1 cellular context compared by ENCODE assay signal in genomic region chr3:15797600-15798303, GRCh38.
TF ChIP-seq lines count a peak whose summit lies in the region.

Gene ANKRD28, minus strand, starts transcription at chr3:15797979. Its CDS starts 1,458 bp downstream, at chr3:15796521.

TF ChIP-seq in K562, 482 proteins besides CTCF, POLR2A, EP300 and RAD21 (continued from another document and continues in another):
- TF ChIP-seq, protein P1, sequence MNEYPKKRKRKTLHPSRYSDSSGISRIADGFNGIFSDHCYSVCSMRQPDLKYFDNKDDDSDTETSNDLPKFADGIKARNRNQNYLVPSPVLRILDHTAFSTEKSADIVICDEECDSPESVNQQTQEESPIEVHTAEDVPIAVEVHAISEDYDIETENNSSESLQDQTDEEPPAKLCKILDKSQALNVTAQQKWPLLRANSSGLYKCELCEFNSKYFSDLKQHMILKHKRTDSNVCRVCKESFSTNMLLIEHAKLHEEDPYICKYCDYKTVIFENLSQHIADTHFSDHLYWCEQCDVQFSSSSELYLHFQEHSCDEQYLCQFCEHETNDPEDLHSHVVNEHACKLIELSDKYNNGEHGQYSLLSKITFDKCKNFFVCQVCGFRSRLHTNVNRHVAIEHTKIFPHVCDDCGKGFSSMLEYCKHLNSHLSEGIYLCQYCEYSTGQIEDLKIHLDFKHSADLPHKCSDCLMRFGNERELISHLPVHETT (CRISPR knock-in tag; conservative IDR thresholded peaks at IDR 0.05 in 1 of 2, IDR thresholded peaks at IDR 0.05 in 1 of 2), result peak in 1 of 2 experiments; percentile 42; a peak in 1 of 4 replicates
- no peak for TF ChIP-seq CREB1 (IDR thresholded peaks at IDR 0.05)
- no peak for TF ChIP-seq CREB1 (CRISPR knock-in tag; IDR thresholded peaks at IDR 0.05)
- TF ChIP-seq ZEB2 (IDR thresholded peaks at IDR 0.05), result no peak; the same call in 1 of the 2 replicates
- no peak; the same call in 1 of the 2 replicates for TF ChIP-seq MTA3 (IDR thresholded peaks at IDR 0.05; ENCODE audit: borderline replicate concordance)
- peak; percentile 96 for TF ChIP-seq HMBOX1 (IDR thresholded peaks at IDR 0.05)
- TF ChIP-seq ZNF407 (IDR thresholded peaks at IDR 0.05; ENCODE audit: low read depth), result no peak
- TF ChIP-seq BCL6 (CRISPR knock-in tag; IDR thresholded peaks at IDR 0.05), result no peak
- no peak for TF ChIP-seq ZNF695 (CRISPR knock-in tag; IDR thresholded peaks at IDR 0.05)
- TF ChIP-seq DACH1 (IDR thresholded peaks at IDR 0.05; ENCODE audit: partially characterized antibody), result no peak
- TF ChIP-seq ARHGAP35 (IDR thresholded peaks at IDR 0.05; ENCODE audit: partially characterized antibody), result no peak
- TF ChIP-seq, protein P2, sequence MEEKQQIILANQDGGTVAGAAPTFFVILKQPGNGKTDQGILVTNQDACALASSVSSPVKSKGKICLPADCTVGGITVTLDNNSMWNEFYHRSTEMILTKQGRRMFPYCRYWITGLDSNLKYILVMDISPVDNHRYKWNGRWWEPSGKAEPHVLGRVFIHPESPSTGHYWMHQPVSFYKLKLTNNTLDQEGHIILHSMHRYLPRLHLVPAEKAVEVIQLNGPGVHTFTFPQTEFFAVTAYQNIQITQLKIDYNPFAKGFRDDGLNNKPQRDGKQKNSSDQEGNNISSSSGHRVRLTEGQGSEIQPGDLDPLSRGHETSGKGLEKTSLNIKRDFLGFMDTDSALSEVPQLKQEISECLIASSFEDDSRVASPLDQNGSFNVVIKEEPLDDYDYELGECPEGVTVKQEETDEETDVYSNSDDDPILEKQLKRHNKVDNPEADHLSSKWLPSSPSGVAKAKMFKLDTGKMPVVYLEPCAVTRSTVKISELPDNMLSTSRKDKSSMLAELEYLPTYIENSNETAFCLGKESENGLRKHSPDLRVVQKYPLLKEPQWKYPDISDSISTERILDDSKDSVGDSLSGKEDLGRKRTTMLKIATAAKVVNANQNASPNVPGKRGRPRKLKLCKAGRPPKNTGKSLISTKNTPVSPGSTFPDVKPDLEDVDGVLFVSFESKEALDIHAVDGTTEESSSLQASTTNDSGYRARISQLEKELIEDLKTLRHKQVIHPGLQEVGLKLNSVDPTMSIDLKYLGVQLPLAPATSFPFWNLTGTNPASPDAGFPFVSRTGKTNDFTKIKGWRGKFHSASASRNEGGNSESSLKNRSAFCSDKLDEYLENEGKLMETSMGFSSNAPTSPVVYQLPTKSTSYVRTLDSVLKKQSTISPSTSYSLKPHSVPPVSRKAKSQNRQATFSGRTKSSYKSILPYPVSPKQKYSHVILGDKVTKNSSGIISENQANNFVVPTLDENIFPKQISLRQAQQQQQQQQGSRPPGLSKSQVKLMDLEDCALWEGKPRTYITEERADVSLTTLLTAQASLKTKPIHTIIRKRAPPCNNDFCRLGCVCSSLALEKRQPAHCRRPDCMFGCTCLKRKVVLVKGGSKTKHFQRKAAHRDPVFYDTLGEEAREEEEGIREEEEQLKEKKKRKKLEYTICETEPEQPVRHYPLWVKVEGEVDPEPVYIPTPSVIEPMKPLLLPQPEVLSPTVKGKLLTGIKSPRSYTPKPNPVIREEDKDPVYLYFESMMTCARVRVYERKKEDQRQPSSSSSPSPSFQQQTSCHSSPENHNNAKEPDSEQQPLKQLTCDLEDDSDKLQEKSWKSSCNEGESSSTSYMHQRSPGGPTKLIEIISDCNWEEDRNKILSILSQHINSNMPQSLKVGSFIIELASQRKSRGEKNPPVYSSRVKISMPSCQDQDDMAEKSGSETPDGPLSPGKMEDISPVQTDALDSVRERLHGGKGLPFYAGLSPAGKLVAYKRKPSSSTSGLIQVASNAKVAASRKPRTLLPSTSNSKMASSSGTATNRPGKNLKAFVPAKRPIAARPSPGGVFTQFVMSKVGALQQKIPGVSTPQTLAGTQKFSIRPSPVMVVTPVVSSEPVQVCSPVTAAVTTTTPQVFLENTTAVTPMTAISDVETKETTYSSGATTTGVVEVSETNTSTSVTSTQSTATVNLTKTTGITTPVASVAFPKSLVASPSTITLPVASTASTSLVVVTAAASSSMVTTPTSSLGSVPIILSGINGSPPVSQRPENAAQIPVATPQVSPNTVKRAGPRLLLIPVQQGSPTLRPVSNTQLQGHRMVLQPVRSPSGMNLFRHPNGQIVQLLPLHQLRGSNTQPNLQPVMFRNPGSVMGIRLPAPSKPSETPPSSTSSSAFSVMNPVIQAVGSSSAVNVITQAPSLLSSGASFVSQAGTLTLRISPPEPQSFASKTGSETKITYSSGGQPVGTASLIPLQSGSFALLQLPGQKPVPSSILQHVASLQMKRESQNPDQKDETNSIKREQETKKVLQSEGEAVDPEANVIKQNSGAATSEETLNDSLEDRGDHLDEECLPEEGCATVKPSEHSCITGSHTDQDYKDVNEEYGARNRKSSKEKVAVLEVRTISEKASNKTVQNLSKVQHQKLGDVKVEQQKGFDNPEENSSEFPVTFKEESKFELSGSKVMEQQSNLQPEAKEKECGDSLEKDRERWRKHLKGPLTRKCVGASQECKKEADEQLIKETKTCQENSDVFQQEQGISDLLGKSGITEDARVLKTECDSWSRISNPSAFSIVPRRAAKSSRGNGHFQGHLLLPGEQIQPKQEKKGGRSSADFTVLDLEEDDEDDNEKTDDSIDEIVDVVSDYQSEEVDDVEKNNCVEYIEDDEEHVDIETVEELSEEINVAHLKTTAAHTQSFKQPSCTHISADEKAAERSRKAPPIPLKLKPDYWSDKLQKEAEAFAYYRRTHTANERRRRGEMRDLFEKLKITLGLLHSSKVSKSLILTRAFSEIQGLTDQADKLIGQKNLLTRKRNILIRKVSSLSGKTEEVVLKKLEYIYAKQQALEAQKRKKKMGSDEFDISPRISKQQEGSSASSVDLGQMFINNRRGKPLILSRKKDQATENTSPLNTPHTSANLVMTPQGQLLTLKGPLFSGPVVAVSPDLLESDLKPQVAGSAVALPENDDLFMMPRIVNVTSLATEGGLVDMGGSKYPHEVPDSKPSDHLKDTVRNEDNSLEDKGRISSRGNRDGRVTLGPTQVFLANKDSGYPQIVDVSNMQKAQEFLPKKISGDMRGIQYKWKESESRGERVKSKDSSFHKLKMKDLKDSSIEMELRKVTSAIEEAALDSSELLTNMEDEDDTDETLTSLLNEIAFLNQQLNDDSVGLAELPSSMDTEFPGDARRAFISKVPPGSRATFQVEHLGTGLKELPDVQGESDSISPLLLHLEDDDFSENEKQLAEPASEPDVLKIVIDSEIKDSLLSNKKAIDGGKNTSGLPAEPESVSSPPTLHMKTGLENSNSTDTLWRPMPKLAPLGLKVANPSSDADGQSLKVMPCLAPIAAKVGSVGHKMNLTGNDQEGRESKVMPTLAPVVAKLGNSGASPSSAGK (IDR thresholded peaks at IDR 0.05), result peak; percentile 33; the same call in 1 of the 2 replicates
- TF ChIP-seq CBFA2T3 (IDR thresholded peaks at IDR 0.05), result peak; percentile 21; the same call in 1 of the 2 replicates
- 0 out of 2 replicates have a peak, but pooled peaks have one; percentile 2 for TF ChIP-seq ZNF589 (CRISPR knock-in tag; IDR thresholded peaks at IDR 0.05; ENCODE audit: low read depth)
- no peak for TF ChIP-seq PTBP1 (IDR thresholded peaks at IDR 0.05; ENCODE audit: low read depth, low read length)
- TF ChIP-seq CHD4 (IDR thresholded peaks at IDR 0.05; ENCODE audit: insufficient read depth, insufficient replicate concordance, low read depth, low read length, poor library complexity, severe bottlenecking), result peak; percentile 79
- no peak for TF ChIP-seq SNIP1 (IDR thresholded peaks at IDR 0.05; ENCODE audit: low read depth)
- no peak for TF ChIP-seq ILF3 (IDR thresholded peaks at IDR 0.05; ENCODE audit: borderline replicate concordance)
- TF ChIP-seq FIP1L1 (IDR thresholded peaks at IDR 0.05; ENCODE audit: low read depth, low read length, poor library complexity, severe bottlenecking), result no peak
- peak in 1 of 2 experiments; percentile 58; a peak in 2 of 4 replicates for TF ChIP-seq HDAC1 (IDR thresholded peaks at IDR 0.05)
- no peak for TF ChIP-seq REST (CRISPR knock-in tag; IDR thresholded peaks at IDR 0.05; ENCODE audit: low read depth)
- TF ChIP-seq ESRRB (CRISPR knock-in tag; IDR thresholded peaks at IDR 0.05; ENCODE audit: borderline replicate concordance), result no peak
- no peak for TF ChIP-seq ATF2 (CRISPR knock-in tag; IDR thresholded peaks at IDR 0.05)
- no peak for TF ChIP-seq HLTF (IDR thresholded peaks at IDR 0.05)
- TF ChIP-seq HNRNPLL (IDR thresholded peaks at IDR 0.05; ENCODE audit: low read depth, low read length, poor library complexity, severe bottlenecking), result no peak
